23 cellular contexts compared by ENCODE assay signal in genomic region chr7:135109976-135110375, GRCh38. TPM values are rescaled to one million over a fixed set of nuclear protein-coding genes. Genes with fewer than 3 reads are reported as not detected.
"Had no signal": no experiment of that assay in that cellular context is flagged by ENCODE, and none has a peak within 500 bp of the region (broad histone marks: within the 10 kb centered on the region; RNA-seq: fewer than 3 reads in every experiment).

No MANE protein-coding gene starts in this region.

- H3K36me3 ChIP-seq: adrenal gland had no signal

- H3K27ac ChIP-seq: adrenal gland, KMS-11, SK-N-MC, VCaP had no signal

- H3K4me3 ChIP-seq: adrenal gland, SK-N-MC had no signal

- H3K9ac ChIP-seq: KMS-11 had no signal

- H3K4me2 ChIP-seq: KMS-11 had no signal

- H3K4me1 ChIP-seq: adrenal gland had no signal

- ATAC-seq: activated CD4-positive, alpha-beta T cell treated with anti-CD3 and anti-CD28 coated beads for 36 hours; activated CD8-positive, alpha-beta T cell treated with anti-CD3 and anti-CD28 coated beads for 36 hours; T-cell had no signal

- H3K9me3 ChIP-seq: adrenal gland had no signal

- H3K27me3 ChIP-seq: adrenal gland had no signal

- DNase-seq: activated CD4-positive, alpha-beta T cell treated with anti-CD3 and anti-CD28 coated beads for 36 hours; activated CD4-positive, alpha-beta T cell treated with anti-CD3 and anti-CD28 coated beads, Interleukin-2, amount 50 U/mL, for 1 hour; activated CD8-positive, alpha-beta memory T cell treated with anti-CD3 and anti-CD28 coated beads, Interleukin-2, amount 50 U/mL, for 4 hours; activated CD8-positive, alpha-beta T cell treated with anti-CD3 and anti-CD28 coated beads for 36 hours; activated naive CD4-positive, alpha-beta T cell treated with anti-CD3 and anti-CD28 coated beads, Interleukin-2, amount 50 U/mL, for 16 hours; activated naive CD8-positive, alpha-beta T cell treated with anti-CD3 and anti-CD28 coated beads, Interleukin-2, amount 10 ng/mL, durations not matched to agents 7 days and 5 days; activated T-cell treated with anti-CD3 and anti-CD28 coated beads, Interleukin-2, amount 50 U/mL, for 1 hour; adrenal gland; anterior cingulate cortex; cerebellar nuclear complex; MV-4-11; NCI-H1092 treated with DMSO at 0.1 percent for 48 hours; NCI-H1417 treated with DMSO at 0.1 percent for 48 hours; NCI-H1694; NCI-H2029; NCI-H446; NCI-H524 treated with DMSO at 0.1 percent for 48 hours; NCI-H748 treated with DMSO at 0.1 percent for 48 hours; T-cell had no signal

RNA-seq across cellular contexts. Expression of gene TMEM140, which starts 37.9 kb away (rescaled TPM):
- total RNA-seq: MCF 10A had no signal
